Comparison of ENCODE assay signal across 17 cellular contexts in the genomic region with DNA sequence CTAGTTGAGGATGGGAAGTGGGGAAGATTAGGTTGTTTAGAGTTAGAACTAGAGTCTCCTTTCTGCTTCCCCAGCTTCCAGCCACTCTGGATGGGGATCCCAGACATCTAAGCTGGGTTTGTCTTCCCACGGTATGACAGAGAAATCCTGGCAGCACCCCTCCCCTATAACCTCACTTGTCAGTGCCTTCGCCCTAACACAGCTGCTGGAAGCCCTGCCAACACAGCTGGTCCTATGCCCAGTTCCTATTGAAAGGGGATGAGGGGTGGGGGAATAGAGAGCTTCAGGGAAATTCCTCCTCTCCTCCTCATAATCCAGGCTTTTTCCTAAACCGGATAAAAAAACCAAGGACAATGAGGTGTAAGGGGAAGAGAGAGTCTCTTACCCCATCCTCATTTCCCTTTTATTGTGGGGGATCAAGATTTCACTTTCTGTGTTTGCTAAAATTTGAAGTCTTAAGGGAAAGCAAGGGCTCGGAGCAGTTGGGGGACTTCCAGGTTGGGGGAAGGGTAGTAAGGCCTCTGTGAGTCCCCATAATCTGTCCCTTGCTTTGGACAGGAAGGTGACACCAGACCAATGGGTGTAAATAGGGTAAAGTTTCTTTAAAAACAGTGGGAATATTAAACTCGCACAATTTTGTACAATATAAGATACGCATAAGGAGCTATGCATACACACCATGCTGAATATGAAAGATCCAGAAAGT. TPM values are rescaled to one million over a fixed set of nuclear protein-coding genes. Genes with fewer than 3 reads are reported as not detected.
DNase-seq lines count a peak whose midpoint lies in the region; ATAC-seq and TF ChIP-seq lines count a peak whose summit lies in the region.
"Had no signal": no experiment of that assay in that cellular context is flagged by ENCODE, and none has a peak within 500 bp of the region (broad histone marks: within the 10 kb centered on the region; RNA-seq: fewer than 3 reads in every experiment).

No MANE protein-coding gene starts in this region.

- 0% methylated on average over 1 of the region's 6 CpGs; no CpG with 5 or more reads in 1 of the 2 experiments for WGBS in IMR-90 (ENCODE audit: extremely low coverage in 2 of 2, insufficient read length in 1 of 2), 2 experiments

- no peak overlapping the region for H3K4me2 ChIP-seq in IMR-90 (ENCODE audit: low read depth, low read length)

- H3K27me3 Mint-ChIP-seq in activated CD4-positive, alpha-beta memory T cell treated with anti-CD3 and anti-CD28 coated beads, Interleukin-2, amount 10 ng/mL, durations not matched to agents 7 days and 5 days = no peaks in the 10 kb centered on the region
- H3K27me3 Mint-ChIP-seq: activated CD8-positive, alpha-beta T cell treated with anti-CD3 and anti-CD28 coated beads for 36 hours had no signal

- intact Hi-C loops in IMR-90 (cut with micrococcal nuclease) = no loop called here
- intact Hi-C loops in left ventricle myocardium superior (cut with micrococcal nuclease) = no loop called here

- CTCF ChIA-PET in IMR-90 (lab: Yijun Ruan, JAX) = no interaction called here
- CTCF ChIA-PET in activated CD4-positive, alpha-beta memory T cell treated with anti-CD3 and anti-CD28 coated beads, Interleukin-2, amount 10 ng/mL, durations not matched to agents 7 days and 5 days (lab: Charles Lee) = interaction anchor here (0.9 to 1.6 kb wide), 3 partner anchors 15 to 76 kb away, joined by 3 to 6 read pairs (median 3); partner anchors contain the start of gene VPS72

- no peak overlapping the region for H2BK20ac ChIP-seq in IMR-90 (ENCODE audit: low read depth, low read length)

- H3K56ac ChIP-seq in IMR-90 (ENCODE audit: extremely low read depth, insufficient read depth, low read length) = no peak overlapping the region

- no peak overlapping the region for H3K27ac ChIP-seq in IMR-90 (ENCODE audit: insufficient read depth, low read length)
- H3K27ac ChIP-seq: colonic mucosa, SJSA1 had no signal

- no peak for TF ChIP-seq CTCF in IMR-90 (conservative IDR thresholded peaks at IDR 0.05; ENCODE audit: low read depth, low read length)

- no peaks in the 10 kb centered on the region for H3K9me3 ChIP-seq in IMR-90 (ENCODE audit: control insufficient read depth, insufficient read depth, low read length)
- H3K9me3 ChIP-seq: colonic mucosa, HAP-1, SJSA1 had no signal

- peaks cover 2% of the 10 kb centered on the region; the same call in 1 of the 2 replicates for H3K4me1 ChIP-seq in IMR-90 (ENCODE audit: control insufficient read depth, insufficient read depth, low read length)
- H3K4me1 ChIP-seq: colonic mucosa, HAP-1, SJSA1 had no signal

- H2BK5ac ChIP-seq in IMR-90 (ENCODE audit: low read depth, low read length, poor library complexity, severe bottlenecking) = no peak overlapping the region

- H4K20me1 ChIP-seq in IMR-90 (ENCODE audit: insufficient read depth, low read length) = no peaks in the 10 kb centered on the region

- no peak overlapping the region for H3K27ac Mint-ChIP-seq in activated CD4-positive, alpha-beta memory T cell treated with anti-CD3 and anti-CD28 coated beads, Interleukin-2, amount 10 ng/mL, durations not matched to agents 7 days and 5 days

- H4K8ac ChIP-seq in IMR-90 (ENCODE audit: low read depth in 2 of 2, low read length in 2 of 2) = no peak overlapping the region

- no peak overlapping the region for H2AFZ ChIP-seq in IMR-90 (replicated peaks; ENCODE audit: low read length, poor library complexity)

- H3K36me3 Mint-ChIP-seq in activated CD4-positive, alpha-beta memory T cell treated with anti-CD3 and anti-CD28 coated beads, Interleukin-2, amount 10 ng/mL, durations not matched to agents 7 days and 5 days (ENCODE audit: low read depth) = peaks cover 62% of the 10 kb centered on the region

- H2AK9ac ChIP-seq in IMR-90 (replicated peaks; ENCODE audit: low read depth, low read length, poor library complexity) = peak overlapping the region; percentile 58

- POLR2A ChIA-PET in IMR-90 (lab: Charles Lee; ENCODE audit: unreplicated experiment) = no interaction called here
- POLR2A ChIA-PET in activated CD4-positive, alpha-beta memory T cell treated with anti-CD3 and anti-CD28 coated beads, Interleukin-2, amount 10 ng/mL, durations not matched to agents 7 days and 5 days (lab: Charles Lee) = interaction anchor here (1.0 kb wide), 2 partner anchors 9 to 19 kb away, joined by 3 to 4 read pairs; partner anchors contain the start of genes SCNM1 and TNFAIP8L2

- no peak for TF ChIP-seq POLR2A in IMR-90 (IDR thresholded peaks at IDR 0.05; ENCODE audit: low read depth, low read length)

- H3K4me3 ChIP-seq in IMR-90 (ENCODE audit: insufficient read depth, low read depth, low read length) = no peak overlapping the region
- H3K4me3 ChIP-seq: colonic mucosa, HAP-1, SJSA1 had no signal

- no peaks in the 10 kb centered on the region for H3K4me1 Mint-ChIP-seq in activated CD4-positive, alpha-beta memory T cell treated with anti-CD3 and anti-CD28 coated beads, Interleukin-2, amount 10 ng/mL, durations not matched to agents 7 days and 5 days

- no peak overlapping the region for H3K4me3 Mint-ChIP-seq in activated CD4-positive, alpha-beta memory T cell treated with anti-CD3 and anti-CD28 coated beads, Interleukin-2, amount 10 ng/mL, durations not matched to agents 7 days and 5 days
- H3K4me3 Mint-ChIP-seq: activated CD8-positive, alpha-beta T cell treated with anti-CD3 and anti-CD28 coated beads for 36 hours; CD8-positive, alpha-beta memory T cell had no signal

- H3K36me3 ChIP-seq in IMR-90 (ENCODE audit: control insufficient read depth, insufficient read depth, low read length) = peaks cover 48% of the 10 kb centered on the region
- H3K36me3 ChIP-seq: colonic mucosa had no signal

- H3K9me3 Mint-ChIP-seq in activated CD4-positive, alpha-beta memory T cell treated with anti-CD3 and anti-CD28 coated beads, Interleukin-2, amount 10 ng/mL, durations not matched to agents 7 days and 5 days = no peaks in the 10 kb centered on the region
- H3K9me3 Mint-ChIP-seq: activated CD8-positive, alpha-beta T cell treated with anti-CD3 and anti-CD28 coated beads for 36 hours; CD8-positive, alpha-beta memory T cell had no signal

- no TSS peak for BruUV-seq in IMR-90 (replicated peaks; lab: Mats Ljungman, UMichigan)

- no peaks in the 10 kb centered on the region; a peak in 1 of 4 replicates for H3K79me1 ChIP-seq in IMR-90 (ENCODE audit: low read depth in 1 of 2, low read length in 2 of 2)

- H3K9ac ChIP-seq in IMR-90 (ENCODE audit: low read depth, low read length) = no peak overlapping the region

- H4K5ac ChIP-seq in IMR-90 (ENCODE audit: low read depth, low read length) = no peak overlapping the region

- no peak overlapping the region for H2AK5ac ChIP-seq in IMR-90 (ENCODE audit: low read depth, low read length)

- no peak overlapping the region for H3K23ac ChIP-seq in IMR-90 (ENCODE audit: low read depth, low read length)

- dilution Hi-C loops in IMR-90 (cut with HindIII; ENCODE audit: low sequenced_read_pairs, unreplicated experiment) = no loop called here

- no peak for TF ChIP-seq RAD21 in IMR-90 (IDR thresholded peaks at IDR 0.05; ENCODE audit: low read length)

- H3K18ac ChIP-seq in IMR-90 (ENCODE audit: low read depth, low read length) = no peak overlapping the region

- in situ Hi-C loops in IMR-90 (cut with MboI; ENCODE audit: low sequenced_read_pairs) = no loop called here

- no peak overlapping the region for H2BK120ac ChIP-seq in IMR-90 (ENCODE audit: low read depth, low read length)

- ATAC-seq in IMR-90 (ENCODE audit: low read depth) = peak; percentile 40
- peak; percentile 66 for ATAC-seq in left ventricle myocardium superior
- no peak for ATAC-seq in HG03280 (IDR thresholded peaks at IDR 0.05; ENCODE audit: unreplicated experiment)

- H4K91ac ChIP-seq in IMR-90 (ENCODE audit: insufficient read depth, low read depth, low read length) = no peak overlapping the region

- no peaks in the 10 kb centered on the region for H3K27me3 ChIP-seq in IMR-90 (ENCODE audit: control insufficient read depth, insufficient read depth, low read length)
- H3K27me3 ChIP-seq: colonic mucosa, SJSA1 had no signal

- no peak overlapping the region for H3K14ac ChIP-seq in IMR-90 (replicated peaks; ENCODE audit: low read depth, low read length)

- DNase-seq in IMR-90 = peak; percentile 38
- DNase-seq in anterior cingulate cortex (lab: John Stamatoyannopoulos, UW) = peak in 51 of 58 donors; percentile 9 to 85 (median 62)
- peak; percentile 58 for DNase-seq in left ventricle myocardium superior
- peak; percentile 86 for DNase-seq in putamen (ENCODE audit: low spot score)
- DNase-seq in activated CD4-positive, alpha-beta memory T cell treated with anti-CD3 and anti-CD28 coated beads, Interleukin-2, amount 10 ng/mL, durations not matched to agents 7 days and 5 days = no peak
- DNase-seq in cortex of kidney (lab: John Stamatoyannopoulos, UW) = no peak
- DNase-seq in AG08395 (ENCODE audit: low spot score) = no peak
- DNase-seq: activated CD8-positive, alpha-beta T cell treated with anti-CD3 and anti-CD28 coated beads for 36 hours; activated gamma-delta T cell treated with Interleukin-2 at 50 U/mL for 16 hours; CD8-positive, alpha-beta memory T cell; colonic mucosa; GF-D8; NCI-H2107 had no signal

- H3K9me1 ChIP-seq in IMR-90 (ENCODE audit: insufficient read depth, low read length) = peaks cover 3% of the 10 kb centered on the region; the same call in 1 of the 2 replicates

- H2BK15ac ChIP-seq in IMR-90 (ENCODE audit: low read depth, low read length) = no peak overlapping the region

- no peak overlapping the region for H3K4ac ChIP-seq in IMR-90 (ENCODE audit: low read depth, low read length)

RNA-seq across cellular contexts. Expression of gene TMOD4, which starts 0.6 kb away (rescaled TPM):
- total RNA-seq in IMR-90 (2012; rRNA removed) = not detected in 2 replicates
- polyA plus RNA-seq in IMR-90 (2012; rRNA removed) = 0.22 and 0.27 TPM in 2 replicates
- 0.12 and 0.36 TPM in 2 replicates for polyA plus RNA-seq in IMR-90 (2012; cell fraction: cytosol; rRNA removed)
- polyA plus RNA-seq in IMR-90 (2012; cell fraction: nucleus; rRNA removed; ENCODE audit: low replicate concordance) = 0.63 and 0.87 TPM in 2 replicates
- 0.62 TPM for total RNA-seq in left ventricle myocardium superior
- 1 to 10 TPM; 1.5 to 1.9 TPM for total RNA-seq in activated CD4-positive, alpha-beta memory T cell treated with anti-CD3 and anti-CD28 coated beads, Interleukin-2, amount 10 ng/mL, durations not matched to agents 7 days and 5 days
- total RNA-seq: fibroblast of villous mesenchyme had no signal

RNA-seq across cellular contexts. Expression of gene SCNM1, which starts 9.2 kb away (rescaled TPM):
- total RNA-seq in IMR-90 (2012; rRNA removed) = 22.2 and 27.4 TPM in 2 replicates
- 33.2 and 35.3 TPM in 2 replicates for polyA plus RNA-seq in IMR-90 (2012; rRNA removed)
- polyA plus RNA-seq in IMR-90 (2012; cell fraction: cytosol; rRNA removed) = 15.6 and 31.7 TPM in 2 replicates
- 20.3 and 49.2 TPM in 2 replicates for polyA plus RNA-seq in IMR-90 (2012; cell fraction: nucleus; rRNA removed; ENCODE audit: low replicate concordance)
- 19.1 TPM for total RNA-seq in left ventricle myocardium superior
- 10 to 100 TPM; 63.5 to 67.9 TPM for total RNA-seq in activated CD4-positive, alpha-beta memory T cell treated with anti-CD3 and anti-CD28 coated beads, Interleukin-2, amount 10 ng/mL, durations not matched to agents 7 days and 5 days

RNA-seq across cellular contexts. Expression of gene LYSMD1, which starts 9.5 kb away (rescaled TPM):
- total RNA-seq in IMR-90 (2012; rRNA removed) (9.2 and 10.4 TPM in 2 replicates), left ventricle myocardium superior (13.0 TPM)
- 5.0 and 5.9 TPM in 2 replicates for polyA plus RNA-seq in IMR-90 (2012; rRNA removed)
- 2.3 and 3.1 TPM in 2 replicates for polyA plus RNA-seq in IMR-90 (2012; cell fraction: cytosol; rRNA removed)
- polyA plus RNA-seq in IMR-90 (2012; cell fraction: nucleus; rRNA removed; ENCODE audit: low replicate concordance) = 2.6 and 6.2 TPM in 2 replicates
- total RNA-seq in activated CD4-positive, alpha-beta memory T cell treated with anti-CD3 and anti-CD28 coated beads, Interleukin-2, amount 10 ng/mL, durations not matched to agents 7 days and 5 days = 1 to 10 TPM; 2.0 to 2.1 TPM

RNA-seq across cellular contexts. Expression of gene VPS72, which starts 14.8 kb away (rescaled TPM):
- total RNA-seq in IMR-90 (2012; rRNA removed) = 51.3 and 53.6 TPM in 2 replicates
- 62.3 and 64.5 TPM in 2 replicates for polyA plus RNA-seq in IMR-90 (2012; rRNA removed)
- polyA plus RNA-seq in IMR-90 (2012; cell fraction: cytosol; rRNA removed) = 37.1 and 43.4 TPM in 2 replicates
- 20.6 and 33.3 TPM in 2 replicates for polyA plus RNA-seq in IMR-90 (2012; cell fraction: nucleus; rRNA removed; ENCODE audit: low replicate concordance)
- 40.5 TPM for total RNA-seq in left ventricle myocardium superior
- total RNA-seq in activated CD4-positive, alpha-beta memory T cell treated with anti-CD3 and anti-CD28 coated beads, Interleukin-2, amount 10 ng/mL, durations not matched to agents 7 days and 5 days = 10 to 100 TPM; 76.1 to 78.8 TPM

RNA-seq across cellular contexts. Expression of gene TNFAIP8L2, which starts 18.7 kb away (rescaled TPM):
- total RNA-seq in IMR-90 (2012; rRNA removed) (not detected in 2 replicates), left ventricle myocardium superior (1.4 TPM)
- polyA plus RNA-seq in IMR-90 (2012; rRNA removed) = not detected in 2 replicates
- not detected in 2 replicates for polyA plus RNA-seq in IMR-90 (2012; cell fraction: cytosol; rRNA removed)
- polyA plus RNA-seq in IMR-90 (2012; cell fraction: nucleus; rRNA removed; ENCODE audit: low replicate concordance) = not detected in 2 replicates
- total RNA-seq in activated CD4-positive, alpha-beta memory T cell treated with anti-CD3 and anti-CD28 coated beads, Interleukin-2, amount 10 ng/mL, durations not matched to agents 7 days and 5 days = 10 to 100 TPM; 31.2 to 32.0 TPM
- total RNA-seq: fibroblast of villous mesenchyme, SJSA1 had no signal

Comparison
In these comparisons a context has a peak if more than half of its experiments do, and no peak if none do; other contexts are left out.
1. DNase-seq: peak in IMR-90 (single experiment), anterior cingulate cortex (51 of 58), left ventricle myocardium superior (single experiment) and putamen (single experiment); none in activated CD4-positive, alpha-beta memory T cell treated with anti-CD3 and anti-CD28 coated beads, Interleukin-2, amount 10 ng/mL, durations not matched to agents 7 days and 5 days (single experiment), cortex of kidney (single experiment) and AG08395 (single experiment).